ENCODE assay signal across 11 cellular contexts in genomic region chr2:223054193-223054781, GRCh38. TPM values are rescaled to one million over a fixed set of nuclear protein-coding genes. Genes with fewer than 3 reads are reported as not detected.
DNase-seq lines count a peak whose midpoint lies in the region; ATAC-seq, FAIRE-seq and TF ChIP-seq lines count a peak whose summit lies in the region.
"Had no signal": no experiment of that assay in that cellular context is flagged by ENCODE, and none has a peak within 500 bp of the region (broad histone marks: within the 10 kb centered on the region; RNA-seq: fewer than 3 reads in every experiment).

No MANE protein-coding gene starts in this region.

- H3K9me3 ChIP-seq in kidney (ENCODE audit: control insufficient read depth in 1 of 2, low read length in 2 of 2) (no peaks in the 10 kb centered on the region), gastrocnemius medialis (no peaks in the 10 kb centered on the region)
- H3K9me3 ChIP-seq: HAP-1 had no signal

- H3K27ac ChIP-seq in kidney (ENCODE audit: low read depth in 2 of 2, low read length in 2 of 2) (peak overlapping the region; percentile 56 to 73), gastrocnemius medialis (peak overlapping the region; percentile 76 to 81 (median 77))

- intact Hi-C loops in kidney (cut with DNase I) (no loop called here), gastrocnemius medialis (cut with DNase I; ENCODE audit: low total_unique reads) (loop anchor here (5.0 to 10.0 kb wide), 2 partner anchors 62 to 411 kb away; no protein-coding TSS in a partner anchor)

- H3K4me1 ChIP-seq in kidney (ENCODE audit: control insufficient read depth in 1 of 2, insufficient read depth in 1 of 2, low read depth in 1 of 2, low read length in 2 of 2): peaks cover 0 to 3% of the 10 kb centered on the region in 2 donors
- H3K4me1 ChIP-seq in gastrocnemius medialis: peaks cover 5 to 6% of the 10 kb centered on the region in 2 donors
- H3K4me1 ChIP-seq: HAP-1 had no signal

- H3K4me3 ChIP-seq in astrocyte of the spinal cord (ENCODE audit: low read depth, low read length) (peak overlapping the region; percentile 56), kidney (ENCODE audit: low read length in 2 of 2) (peak overlapping the region; percentile 36 to 57), gastrocnemius medialis (peak overlapping the region in 3 of 4 donors; percentile 32 to 55 (median 44))
- H3K4me3 ChIP-seq: HAP-1 had no signal

- in situ Hi-C loops in astrocyte of the spinal cord (cut with HindIII; ENCODE audit: low sequenced_read_pairs): no loop called here
- in situ Hi-C loops in gastrocnemius medialis (cut with MboI; ENCODE audit: low sequenced_read_pairs in 4 of 4): no loop called here

- ATAC-seq in gastrocnemius medialis: peak; percentile 66 to 72
- ATAC-seq: activated CD4-positive, CD25-positive, alpha-beta regulatory T cell treated with anti-CD3 and anti-CD28 coated beads, Interleukin-2, amount 50 U/mL, for 24 hours had no signal

- H3K36me3 ChIP-seq in kidney (ENCODE audit: control insufficient read depth in 1 of 2, insufficient read depth in 2 of 2, low read length in 2 of 2) (no peaks in the 10 kb centered on the region), gastrocnemius medialis (no peaks in the 10 kb centered on the region)
- H3K36me3 ChIP-seq: HAP-1 had no signal

- no peak for FAIRE-seq in kidney (lab: Jason Lieb, UNC)

- TF ChIP-seq CTCF in astrocyte of the spinal cord (IDR thresholded peaks at IDR 0.05; ENCODE audit: low read depth, low read length) (no peak), kidney (IDR thresholded peaks at IDR 0.05; ENCODE audit: borderline replicate concordance, extremely low read depth, insufficient read depth) (no peak), gastrocnemius medialis (IDR thresholded peaks at IDR 0.05 in 4 of 5, conservative IDR thresholded peaks at IDR 0.05 in 1 of 5) (no peak)

- peaks cover 12 to 27% (median 26%) of the 10 kb centered on the region in 3 donors for H3K27me3 ChIP-seq in gastrocnemius medialis

- TF ChIP-seq POLR2A in gastrocnemius medialis (IDR thresholded peaks at IDR 0.05): peak in 1 of 2 donors; percentile 32

- DNase-seq in EH (ENCODE audit: low read depth) (peak; percentile 96), astrocyte of the spinal cord (ENCODE audit: low read depth, low spot score) (peak; percentile 78), kidney (peak; percentile 91), gastrocnemius medialis (peak; percentile 56 to 75), NCI-H128 (lab: John Stamatoyannopoulos, UW; ENCODE audit: unreplicated experiment) (no peak), NCI-H2227 treated with DMSO at 0.1 percent for 48 hours (lab: John Stamatoyannopoulos, UW) (no peak)
- no peak for DNase-seq in stimulated activated CD4-positive, alpha-beta T cell treated with anti-CD3 and anti-CD28 coated beads, Interleukin-12 subunit alpha, Interleukin-12 subunit beta, amount 100 ng/mL, for 4 hours
- DNase-seq in activated T-cell treated with anti-CD3 and anti-CD28 coated beads, Interleukin-2, amount 50 U/mL, for 48 hours: no peak
- DNase-seq: CD4-positive, alpha-beta T cell had no signal

- H3K9ac ChIP-seq in kidney (ENCODE audit: low read length in 2 of 2): no peak overlapping the region

RNA-seq across cellular contexts. Expression of gene KCNE4, which starts 2.3 kb away (rescaled TPM):
- total RNA-seq in kidney (4.2 TPM), gastrocnemius medialis (1 to 10 TPM; 2.0 to 6.1 (median 3.3) TPM)
- polyA plus RNA-seq in kidney (ENCODE audit: insufficient read depth, low read depth, low replicate concordance): 4.0 TPM
- total RNA-seq: CD4-positive, alpha-beta T cell had no signal

Comparison
In these comparisons a context has a peak if more than half of its experiments do, and no peak if none do; other contexts are left out.
1. DNase-seq: peak in EH (single experiment), astrocyte of the spinal cord (single experiment), kidney (single experiment) and gastrocnemius medialis (2 of 2); none in NCI-H128 (single experiment), stimulated activated CD4-positive, alpha-beta T cell treated with anti-CD3 and anti-CD28 coated beads, Interleukin-12 subunit alpha, Interleukin-12 subunit beta, amount 100 ng/mL, for 4 hours (single experiment), NCI-H2227 treated with DMSO at 0.1 percent for 48 hours (single experiment) and activated T-cell treated with anti-CD3 and anti-CD28 coated beads, Interleukin-2, amount 50 U/mL, for 48 hours (0 of 2).
2. Peak in every context shown above with its lines, with median percentiles within 50 percentile points of each other: H3K4me3 ChIP-seq.